8 cellular contexts compared by ENCODE assay signal in genomic region chr3:146702237-146702636, GRCh38.
"Had no signal": no experiment of that assay in that cellular context is flagged by ENCODE, and none has a peak within 500 bp of the region (broad histone marks: within the 10 kb centered on the region; RNA-seq: fewer than 3 reads in every experiment).

No MANE protein-coding gene starts in this region.

- H3K9me3 Mint-ChIP-seq: GM23338, H9, HFFc6 had no signal

- H3K36me3 ChIP-seq: HAP-1 had no signal

- H3K27ac ChIP-seq: GM23248 had no signal

- H3K4me3 ChIP-seq: GM23248, GM23338, HAP-1 had no signal

- H3K4me1 ChIP-seq: HAP-1 had no signal

- H3K9me3 ChIP-seq: HAP-1 had no signal

- DNase-seq: GM23248, GOT3, H7, H9, HCEC 1CT, HFFc6 had no signal

- H3K27ac Mint-ChIP-seq: GM23338, H9, HFFc6 had no signal

- H3K4me3 Mint-ChIP-seq: GM23338, H9, HFFc6 had no signal

- H3K4me1 Mint-ChIP-seq: GM23338, H9 had no signal
